ENCODE assay signal across 1 cellular context in the genomic region with DNA sequence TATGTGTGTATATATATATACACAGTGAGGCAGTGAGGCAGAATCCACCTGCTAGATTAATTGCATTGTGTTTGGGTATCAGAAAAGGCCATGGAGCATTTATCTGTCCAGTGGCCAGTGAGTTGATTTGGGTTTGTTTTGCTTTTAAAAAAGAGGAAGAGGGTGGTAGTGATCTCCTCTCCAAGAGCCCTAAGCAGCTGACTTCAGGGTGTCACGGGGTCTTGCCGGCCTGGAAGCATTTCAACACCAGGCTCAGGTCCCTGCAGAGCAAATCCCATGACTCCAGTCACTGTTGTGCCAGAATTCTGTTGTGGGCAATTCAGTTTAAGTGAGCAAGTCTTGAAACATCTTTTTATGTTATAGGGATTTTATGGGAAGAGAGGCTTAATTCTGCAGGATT.
TF ChIP-seq lines count a peak whose summit lies in the region.

No MANE protein-coding gene starts in this region.

TF ChIP-seq in GM12878, 131 proteins besides CTCF, POLR2A, EP300 and RAD21:
- TF ChIP-seq, protein P1, sequence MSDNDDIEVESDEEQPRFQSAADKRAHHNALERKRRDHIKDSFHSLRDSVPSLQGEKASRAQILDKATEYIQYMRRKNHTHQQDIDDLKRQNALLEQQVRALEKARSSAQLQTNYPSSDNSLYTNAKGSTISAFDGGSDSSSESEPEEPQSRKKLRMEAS (IDR thresholded peaks at IDR 0.05; ENCODE audit: low read depth, low read length): no peak
- peak; percentile 67; the same call in 1 of the 2 replicates for TF ChIP-seq SPI1 (IDR thresholded peaks at IDR 0.05; ENCODE audit: borderline replicate concordance, insufficient read depth, low read depth, low read length)
- TF ChIP-seq RAD51 (IDR thresholded peaks at IDR 0.05): peak; percentile 36; the same call in 1 of the 2 replicates
